ENCODE assay signal across 12 cellular contexts in genomic region chrX:74232859-74233258, GRCh38.
DNase-seq lines count a peak whose midpoint lies in the region; ATAC-seq, FAIRE-seq and TF ChIP-seq lines count a peak whose summit lies in the region.
"Had no signal": no experiment of that assay in that cellular context is flagged by ENCODE, and none has a peak within 500 bp of the region (broad histone marks: within the 10 kb centered on the region; RNA-seq: fewer than 3 reads in every experiment).

No MANE protein-coding gene starts in this region.

- TF ChIP-seq POLR2A in A549 (IDR thresholded peaks at IDR 0.05; ENCODE audit: low read length) (no peak), erythroblast (IDR thresholded peaks at IDR 0.05; ENCODE audit: low read length) (no peak)

- intact Hi-C loops in PC-3 (cut with micrococcal nuclease): loop anchor here (2.0 to 5.0 kb wide), 2 partner anchors 60 to 109 kb away; no protein-coding TSS in a partner anchor
- intact Hi-C loops in activated naive CD4-positive, alpha-beta T cell treated with anti-CD3 and anti-CD28 coated beads for 36 hours (cut with micrococcal nuclease): no loop called here

- no peak overlapping the region for H3K4me2 ChIP-seq in A549
- H3K4me2 ChIP-seq in PC-3 (ENCODE audit: low read length): no peak overlapping the region
- H3K4me2 ChIP-seq: BLaER1 had no signal

- peaks cover 32% of the 10 kb centered on the region for H3K4me1 ChIP-seq in A549
- peaks cover 25% of the 10 kb centered on the region for H3K4me1 ChIP-seq in PC-3 (ENCODE audit: insufficient read depth, low read length)
- H3K4me1 ChIP-seq: BLaER1 had no signal

- no peaks in the 10 kb centered on the region for H3K27me3 ChIP-seq in PC-3 (ENCODE audit: low read length)

- H3F3A ChIP-seq in PC-3 (ENCODE audit: low read length, unreplicated experiment): peaks cover 10% of the 10 kb centered on the region

- peak in 1 of 2 experiments; percentile 43 for DNase-seq in A549 (ENCODE audit: low read depth in 1 of 2, low spot score in 1 of 2)
- no peak for DNase-seq in GM19239 (ENCODE audit: insufficient read length, low spot score)
- DNase-seq in PC-3: peak; percentile 76
- DNase-seq in erythroblast (lab: John Stamatoyannopoulos, UW): peak; percentile 32 to 46
- DNase-seq in activated naive CD4-positive, alpha-beta T cell treated with anti-CD3 and anti-CD28 coated beads for 36 hours: no peak
- no peak for DNase-seq in hepatic stellate cell (ENCODE audit: low spot score)
- no peak for DNase-seq in NCI-H1092 (lab: John Stamatoyannopoulos, UW)

- no peaks in the 10 kb centered on the region for H3K4me1 Mint-ChIP-seq in activated naive CD4-positive, alpha-beta T cell treated with anti-CD3 and anti-CD28 coated beads for 36 hours (ENCODE audit: low read depth)

- POLR2A ChIA-PET in A549 (lab: Yijun Ruan, JAX): no interaction called here
- POLR2A ChIA-PET in PC-3 (lab: Charles Lee; ENCODE audit: unreplicated experiment): no interaction called here

- peaks cover 3% of the 10 kb centered on the region; the same call in 1 of the 2 replicates for H3K36me3 ChIP-seq in PC-3 (ENCODE audit: low read depth, low read length)

- no peak overlapping the region for H3K4me3 Mint-ChIP-seq in activated naive CD4-positive, alpha-beta T cell treated with anti-CD3 and anti-CD28 coated beads for 36 hours

- TF ChIP-seq CTCF in A549 (IDR thresholded peaks at IDR 0.05): no peak
- TF ChIP-seq CTCF in PC-3 (conservative IDR thresholded peaks at IDR 0.05; ENCODE audit: low read depth, low read length): peak; percentile 37

- H3K9me3 Mint-ChIP-seq in activated naive CD4-positive, alpha-beta T cell treated with anti-CD3 and anti-CD28 coated beads for 36 hours: no peaks in the 10 kb centered on the region

- no peak for TF ChIP-seq EP300 in A549 (IDR thresholded peaks at IDR 0.05)

- ATAC-seq in A549: peak in 1 of 2 experiments; percentile 56; a peak in 4 of 6 replicates
- peak; percentile 18; the same call in 1 of the 2 replicates for ATAC-seq in PC-3
- ATAC-seq in HG03095 (IDR thresholded peaks at IDR 0.05; ENCODE audit: unreplicated experiment): no peak
- ATAC-seq: activated CD4-positive, CD25-positive, alpha-beta regulatory T cell treated with anti-CD3 and anti-CD28 coated beads, Interleukin-2, amount 50 U/mL, for 24 hours; sciatic nerve had no signal

- WGBS in A549 (ENCODE audit: missing lambda C conversion rate): 66% methylated on average over 3 of the region's 3 CpGs

- no peaks in the 10 kb centered on the region for H3K9me2 ChIP-seq in PC-3 (replicated peaks; ENCODE audit: low read length)

- TF ChIP-seq RAD21 in A549 (conservative IDR thresholded peaks at IDR 0.05 in 1 of 2, IDR thresholded peaks at IDR 0.05 in 1 of 2): no peak

- no peaks in the 10 kb centered on the region for H4K20me1 ChIP-seq in PC-3 (ENCODE audit: low read length)

- CTCF ChIA-PET in A549 (lab: Yijun Ruan, JAX) (no interaction called here), PC-3 (lab: Charles Lee) (no interaction called here)
- CTCF ChIA-PET in activated naive CD4-positive, alpha-beta T cell treated with anti-CD3 and anti-CD28 coated beads for 36 hours (lab: Charles Lee): interaction anchor here (0.6 kb wide), 1 partner anchor 28 kb away, joined by 4 read pairs; no protein-coding TSS in a partner anchor

- no peak overlapping the region for H3K4me3 ChIP-seq in A549
- no peak overlapping the region for H3K4me3 ChIP-seq in PC-3 (ENCODE audit: low read length)
- H3K4me3 ChIP-seq: BLaER1 had no signal

- H3K27me3 Mint-ChIP-seq in activated naive CD4-positive, alpha-beta T cell treated with anti-CD3 and anti-CD28 coated beads for 36 hours (ENCODE audit: low read depth): no peaks in the 10 kb centered on the region

- no peak overlapping the region for H2AFZ ChIP-seq in PC-3 (ENCODE audit: low read length)

- no peak overlapping the region for H3K27ac Mint-ChIP-seq in activated naive CD4-positive, alpha-beta T cell treated with anti-CD3 and anti-CD28 coated beads for 36 hours

- no peak overlapping the region for H3K27ac ChIP-seq in A549
- peak overlapping the region; percentile 45 for H3K27ac ChIP-seq in PC-3 (ENCODE audit: low read length)
- H3K27ac ChIP-seq: BLaER1 had no signal

- H3K9ac ChIP-seq in PC-3 (ENCODE audit: low read length): no peak overlapping the region
- H3K9ac ChIP-seq: BLaER1 had no signal

- H3K79me2 ChIP-seq in PC-3 (ENCODE audit: low read length): peaks cover 8% of the 10 kb centered on the region; the same call in 1 of the 2 replicates

- no TSS peak for BruUV-seq in PC-3 (replicated peaks; lab: Mats Ljungman, UMichigan)

- FAIRE-seq in A549 (lab: Jason Lieb, UNC) (peak; percentile 13), GM19239 (lab: Jason Lieb, UNC) (peak; percentile 68)
- FAIRE-seq: GM12891 had no signal

- no peaks in the 10 kb centered on the region for H3K9me3 ChIP-seq in A549
- no peaks in the 10 kb centered on the region for H3K9me3 ChIP-seq in PC-3 (ENCODE audit: low read length)

- peaks cover 1% of the 10 kb centered on the region for H3K36me3 Mint-ChIP-seq in activated naive CD4-positive, alpha-beta T cell treated with anti-CD3 and anti-CD28 coated beads for 36 hours (ENCODE audit: low read depth)

TF ChIP-seq in A549, 52 proteins besides CTCF, POLR2A, EP300 and RAD21:
- TF ChIP-seq ZC3H11A (IDR thresholded peaks at IDR 0.05) (no peak), CEBPB (IDR thresholded peaks at IDR 0.05) (no peak), RARB (CRISPR knock-in tag; IDR thresholded peaks at IDR 0.05) (no peak), CBX8 (IDR thresholded peaks at IDR 0.05) (no peak), MAFK (IDR thresholded peaks at IDR 0.05; ENCODE audit: partially characterized antibody) (peak; percentile 10)
- TF ChIP-seq, protein P1, sequence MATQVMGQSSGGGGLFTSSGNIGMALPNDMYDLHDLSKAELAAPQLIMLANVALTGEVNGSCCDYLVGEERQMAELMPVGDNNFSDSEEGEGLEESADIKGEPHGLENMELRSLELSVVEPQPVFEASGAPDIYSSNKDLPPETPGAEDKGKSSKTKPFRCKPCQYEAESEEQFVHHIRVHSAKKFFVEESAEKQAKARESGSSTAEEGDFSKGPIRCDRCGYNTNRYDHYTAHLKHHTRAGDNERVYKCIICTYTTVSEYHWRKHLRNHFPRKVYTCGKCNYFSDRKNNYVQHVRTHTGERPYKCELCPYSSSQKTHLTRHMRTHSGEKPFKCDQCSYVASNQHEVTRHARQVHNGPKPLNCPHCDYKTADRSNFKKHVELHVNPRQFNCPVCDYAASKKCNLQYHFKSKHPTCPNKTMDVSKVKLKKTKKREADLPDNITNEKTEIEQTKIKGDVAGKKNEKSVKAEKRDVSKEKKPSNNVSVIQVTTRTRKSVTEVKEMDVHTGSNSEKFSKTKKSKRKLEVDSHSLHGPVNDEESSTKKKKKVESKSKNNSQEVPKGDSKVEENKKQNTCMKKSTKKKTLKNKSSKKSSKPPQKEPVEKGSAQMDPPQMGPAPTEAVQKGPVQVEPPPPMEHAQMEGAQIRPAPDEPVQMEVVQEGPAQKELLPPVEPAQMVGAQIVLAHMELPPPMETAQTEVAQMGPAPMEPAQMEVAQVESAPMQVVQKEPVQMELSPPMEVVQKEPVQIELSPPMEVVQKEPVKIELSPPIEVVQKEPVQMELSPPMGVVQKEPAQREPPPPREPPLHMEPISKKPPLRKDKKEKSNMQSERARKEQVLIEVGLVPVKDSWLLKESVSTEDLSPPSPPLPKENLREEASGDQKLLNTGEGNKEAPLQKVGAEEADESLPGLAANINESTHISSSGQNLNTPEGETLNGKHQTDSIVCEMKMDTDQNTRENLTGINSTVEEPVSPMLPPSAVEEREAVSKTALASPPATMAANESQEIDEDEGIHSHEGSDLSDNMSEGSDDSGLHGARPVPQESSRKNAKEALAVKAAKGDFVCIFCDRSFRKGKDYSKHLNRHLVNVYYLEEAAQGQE (IDR thresholded peaks at IDR 0.05): no peak

Comparison
In these comparisons a context has a peak if more than half of its experiments do, and no peak if none do; other contexts are left out.
1. DNase-seq: peak in PC-3 (single experiment) and erythroblast (2 of 2); none in GM19239 (single experiment), activated naive CD4-positive, alpha-beta T cell treated with anti-CD3 and anti-CD28 coated beads for 36 hours (single experiment), hepatic stellate cell (single experiment) and NCI-H1092 (single experiment).